Comparison of ENCODE assay signal across 28 cellular contexts in genomic region chr18:8549254-8549653, GRCh38.
"Had no signal": no experiment of that assay in that cellular context is flagged by ENCODE, and none has a peak within 500 bp of the region (broad histone marks: within the 10 kb centered on the region; RNA-seq: fewer than 3 reads in every experiment).

No MANE protein-coding gene starts in this region.

- H3K27me3 ChIP-seq: colonic mucosa, gastrocnemius medialis, heart right ventricle, left lung had no signal

- ATAC-seq: effector memory CD8-positive, alpha-beta T cell; esophagus mucosa; gastrocnemius medialis; heart right ventricle; left cardiac atrium; left lung; left ventricle myocardium superior; lower lobe of right lung; mucosa of descending colon had no signal

- H3K4me1 ChIP-seq: colonic mucosa, gastrocnemius medialis, heart right ventricle, left lung, lower lobe of right lung had no signal

- H3K9me3 Mint-ChIP-seq: dendritic cell treated with granulocyte-macrophage colony-stimulating factor and Interleukin-4, amounts not matched to agents 40 ng/mL and 50 ng/mL, for 4 days; effector memory CD8-positive, alpha-beta T cell; endodermal cell; mesothelial cell of epicardium; naive B cell had no signal

- H3K27me3 Mint-ChIP-seq: dendritic cell treated with granulocyte-macrophage colony-stimulating factor and Interleukin-4, amounts not matched to agents 40 ng/mL and 50 ng/mL, for 4 days had no signal

- H3K27ac ChIP-seq: colonic mucosa, epithelial cell of prostate, esophagus squamous epithelium, gastrocnemius medialis, heart right ventricle, left lung, lower lobe of right lung had no signal

- H3K9me3 ChIP-seq: colonic mucosa, esophagus squamous epithelium, gastrocnemius medialis, heart right ventricle, left lung, lower lobe of right lung, mucosa of descending colon had no signal

- DNase-seq: colonic mucosa; cortex of kidney; effector CD8-positive, alpha-beta T cell; effector memory CD8-positive, alpha-beta T cell; endodermal cell; erythroblast; esophagus squamous epithelium; foreskin fibroblast; foreskin melanocyte; gastrocnemius medialis; glutamatergic neuron; head of caudate nucleus; heart right ventricle; hippocampal formation; left cardiac atrium; left lung; left ventricle myocardium superior; lower lobe of right lung; mesenchymal stem cell; mucosa of descending colon; naive B cell had no signal

- H3K36me3 Mint-ChIP-seq: mesothelial cell of epicardium, naive B cell had no signal

- H3K4me3 Mint-ChIP-seq: dendritic cell treated with granulocyte-macrophage colony-stimulating factor and Interleukin-4, amounts not matched to agents 40 ng/mL and 50 ng/mL, for 4 days; effector memory CD8-positive, alpha-beta T cell; endodermal cell; mesothelial cell of epicardium; naive B cell had no signal

- H3K36me3 ChIP-seq: colonic mucosa, esophagus squamous epithelium, gastrocnemius medialis, heart right ventricle, left lung, lower lobe of right lung had no signal

- H3K27ac Mint-ChIP-seq: dendritic cell treated with granulocyte-macrophage colony-stimulating factor and Interleukin-4, amounts not matched to agents 40 ng/mL and 50 ng/mL, for 4 days; effector memory CD8-positive, alpha-beta T cell; endodermal cell; mesothelial cell of epicardium; naive B cell had no signal

- FAIRE-seq: endometrium, islet of Langerhans, keratinocyte had no signal

- H3K4me3 ChIP-seq: colonic mucosa, esophagus squamous epithelium, gastrocnemius medialis, heart right ventricle, left lung, lower lobe of right lung, mucosa of descending colon had no signal
